13 cellular contexts compared by ENCODE assay signal in genomic region chr12:57934804-57935203, GRCh38. TPM values are rescaled to one million over a fixed set of nuclear protein-coding genes. Genes with fewer than 3 reads are reported as not detected.
DNase-seq lines count a peak whose midpoint lies in the region; ATAC-seq, FAIRE-seq and TF ChIP-seq lines count a peak whose summit lies in the region.
"Had no signal": no experiment of that assay in that cellular context is flagged by ENCODE, and none has a peak within 500 bp of the region (broad histone marks: within the 10 kb centered on the region; RNA-seq: fewer than 3 reads in every experiment).

No MANE protein-coding gene starts in this region.

- DNase-seq in T-helper 2 cell treated with Interferon-gamma antibody and Interleukin-4, amounts not matched to agents 5 μg/mL and 100 μg/mL, for 36 hours (ENCODE audit: low spot score): no peak
- DNase-seq in T-helper 2 cell: no peak
- DNase-seq in NAMALWA (ENCODE audit: low spot score): peak; percentile 46
- no peak for DNase-seq in GM12878 (ENCODE audit: low read depth, low spot score)
- DNase-seq in progenitor cell of endocrine pancreas (ENCODE audit: low spot score, unreplicated experiment): no peak
- no peak for DNase-seq in HEK293T (ENCODE audit: extremely low spot score)
- no peak for DNase-seq in activated effector memory CD4-positive, alpha-beta T cell treated with anti-CD3 and anti-CD28 coated beads, Interleukin-2, amount 50 U/mL, for 16 hours
- DNase-seq: ACHN, gastrocnemius medialis, left cardiac atrium, NCI-H226 had no signal

- H3K9ac ChIP-seq in GM12878 (ENCODE audit: control insufficient read depth, insufficient read depth, low read length): no peak overlapping the region

- WGBS in GM12878 (ENCODE audit: insufficient coverage, insufficient replicate concordance, low lambda C conversion rate, missing lambda C conversion rate): 79% methylated on average over 4 of the region's 4 CpGs

- no peak for ATAC-seq in GM12878
- ATAC-seq in HG02884 (IDR thresholded peaks at IDR 0.05; ENCODE audit: unreplicated experiment): no peak
- ATAC-seq: gastrocnemius medialis, left cardiac atrium had no signal

- peaks cover 31% of the 10 kb centered on the region for H3K4me1 Mint-ChIP-seq in T-helper 2 cell treated with Interferon-gamma antibody and Interleukin-4, amounts not matched to agents 5 μg/mL and 100 μg/mL, for 36 hours (ENCODE audit: low read depth)
- peaks cover 8% of the 10 kb centered on the region for H3K4me1 Mint-ChIP-seq in progenitor cell of endocrine pancreas (ENCODE audit: low read depth)

- TF ChIP-seq EP300 in GM12878 (IDR thresholded peaks at IDR 0.05; ENCODE audit: borderline replicate concordance in 1 of 2, control insufficient read depth in 1 of 2, low read depth in 2 of 2, low read length in 2 of 2): no peak

- SMC1A ChIA-PET in GM12878 (lab: Charles Lee; ENCODE audit: uncharacterized antibody, unreplicated experiment): interaction anchor here (1.4 to 1.5 kb wide), 2 partner anchors 21 to 31 kb away, joined by 3 to 5 read pairs; no protein-coding TSS in a partner anchor

- no peaks in the 10 kb centered on the region for H3K9me3 ChIP-seq in GM12878 (replicated peaks; ENCODE audit: control insufficient read depth, insufficient read depth, low read length)
- H3K9me3 ChIP-seq: gastrocnemius medialis had no signal

- CTCF ChIA-PET in GM12878 (lab: Yijun Ruan, JAX): interaction anchor here (0.8 kb wide), 1 partner anchor 152 kb away, joined by 3 read pairs; the partner anchor contains the start of gene TSFM
- CTCF ChIA-PET in HEK293T (lab: Yijun Ruan, JAX): interaction anchor here (0.6 kb wide), 1 partner anchor 9 kb away, joined by 4 read pairs; no protein-coding TSS in a partner anchor

- peaks cover 4% of the 10 kb centered on the region for H3K9me3 Mint-ChIP-seq in T-helper 2 cell treated with Interferon-gamma antibody and Interleukin-4, amounts not matched to agents 5 μg/mL and 100 μg/mL, for 36 hours
- no peaks in the 10 kb centered on the region for H3K9me3 Mint-ChIP-seq in progenitor cell of endocrine pancreas (ENCODE audit: low read depth)

- H3K27me3 ChIP-seq in GM12878 (replicated peaks in 1 of 2; ENCODE audit: control insufficient read depth in 2 of 2, insufficient read depth in 2 of 2, low read length in 1 of 2): no peaks in the 10 kb centered on the region
- H3K27me3 ChIP-seq: gastrocnemius medialis had no signal

- H3K4me3 Mint-ChIP-seq in T-helper 2 cell treated with Interferon-gamma antibody and Interleukin-4, amounts not matched to agents 5 μg/mL and 100 μg/mL, for 36 hours: peak overlapping the region; percentile 94
- peak overlapping the region; percentile 42 for H3K4me3 Mint-ChIP-seq in progenitor cell of endocrine pancreas (ENCODE audit: low read depth)

- H3K36me3 ChIP-seq in GM12878 (ENCODE audit: control insufficient read depth in 2 of 2, insufficient read depth in 2 of 2, low read length in 1 of 2): no peaks in the 10 kb centered on the region
- H3K36me3 ChIP-seq: gastrocnemius medialis had no signal

- intact Hi-C loops in GM12878 (cut with micrococcal nuclease; ENCODE audit: unreplicated experiment): no loop called here

- H3K4me2 ChIP-seq in GM12878 (ENCODE audit: control insufficient read depth, insufficient read depth): peak overlapping the region; percentile 68; the same call in 1 of the 2 replicates

- H4K20me1 ChIP-seq in GM12878 (ENCODE audit: control insufficient read depth, insufficient read depth): no peaks in the 10 kb centered on the region

- H2AFZ ChIP-seq in GM12878 (ENCODE audit: control insufficient read depth, low read depth, low read length): peak overlapping the region; percentile 24; the same call in 1 of the 2 replicates

- in situ Hi-C loops in GM12878 (cut with MboI): no loop called here

- POLR2A ChIA-PET in GM12878 (lab: Charles Lee): no interaction called here
- POLR2A ChIA-PET in HEK293T (lab: Yijun Ruan, JAX): no interaction called here

- peaks cover 18% of the 10 kb centered on the region for H3K36me3 Mint-ChIP-seq in T-helper 2 cell treated with Interferon-gamma antibody and Interleukin-4, amounts not matched to agents 5 μg/mL and 100 μg/mL, for 36 hours (ENCODE audit: low read depth)
- H3K36me3 Mint-ChIP-seq in progenitor cell of endocrine pancreas (ENCODE audit: insufficient read depth): peaks cover 1% of the 10 kb centered on the region

- H3K27me3 Mint-ChIP-seq in T-helper 2 cell treated with Interferon-gamma antibody and Interleukin-4, amounts not matched to agents 5 μg/mL and 100 μg/mL, for 36 hours (ENCODE audit: low read depth): no peaks in the 10 kb centered on the region
- peaks cover 17% of the 10 kb centered on the region for H3K27me3 Mint-ChIP-seq in progenitor cell of endocrine pancreas

- RAD21 ChIA-PET in GM12878 (lab: Charles Lee; ENCODE audit: unreplicated experiment): interaction anchor here (0.6 kb wide), 1 partner anchor 1178 kb away, joined by 3 read pairs; no protein-coding TSS in a partner anchor

- H3K4me1 ChIP-seq in GM12878 (ENCODE audit: control insufficient read depth, insufficient read depth, low read length): no peaks in the 10 kb centered on the region

- H3K27ac ChIP-seq in GM12878 (ENCODE audit: control insufficient read depth, insufficient read depth): no peak overlapping the region

- no peak for TF ChIP-seq CTCF in GM12878 (IDR thresholded peaks at IDR 0.05 in 2 of 3, conservative IDR thresholded peaks at IDR 0.05 in 1 of 3; ENCODE audit: control insufficient read depth in 2 of 3, extremely low read depth in 1 of 3, insufficient read depth in 1 of 3, low read depth in 3 of 3, low read length in 3 of 3)
- TF ChIP-seq CTCF in progenitor cell of endocrine pancreas (IDR thresholded peaks at IDR 0.05; ENCODE audit: unreplicated experiment): no peak

- BruUV-seq in GM12878 (replicated peaks; lab: Mats Ljungman, UMichigan): no TSS peak

- H3K79me2 ChIP-seq in GM12878 (ENCODE audit: control insufficient read depth, insufficient read depth, low read length): peaks cover 5% of the 10 kb centered on the region

- no peak for TF ChIP-seq RAD21 in GM12878 (IDR thresholded peaks at IDR 0.05; ENCODE audit: insufficient read depth, low read depth, low read length)

- peak overlapping the region; percentile 98 for H3K27ac Mint-ChIP-seq in T-helper 2 cell treated with Interferon-gamma antibody and Interleukin-4, amounts not matched to agents 5 μg/mL and 100 μg/mL, for 36 hours
- no peak overlapping the region for H3K27ac Mint-ChIP-seq in progenitor cell of endocrine pancreas

- no peak for TF ChIP-seq POLR2A in GM12878 (IDR thresholded peaks at IDR 0.05; ENCODE audit: low read depth, low read length)

- FAIRE-seq in GM12878 (lab: Jason Lieb, UNC): no peak
- FAIRE-seq: urothelium cell line had no signal

- peak overlapping the region; percentile 79; the same call in 1 of the 2 replicates for H3K4me3 ChIP-seq in GM12878

TF ChIP-seq in GM12878, 131 proteins besides CTCF, POLR2A, EP300 and RAD21 (continues in another document):
- TF ChIP-seq IRF4 (IDR thresholded peaks at IDR 0.05; ENCODE audit: low read depth, low read length) (no peak), IRF5 (IDR thresholded peaks at IDR 0.05; ENCODE audit: borderline replicate concordance) (no peak)

TF ChIP-seq in HEK293T, 16 proteins besides CTCF, POLR2A, EP300 and RAD21:
- TF ChIP-seq SP1 (IDR thresholded peaks at IDR 0.05) (no peak), FOXA1 (IDR thresholded peaks at IDR 0.05) (no peak), PKNOX1 (IDR thresholded peaks at IDR 0.05) (no peak), LEF1 (IDR thresholded peaks at IDR 0.05; ENCODE audit: borderline replicate concordance) (no peak), L3MBTL2 (conservative IDR thresholded peaks at IDR 0.05) (no peak), BHLHE40 (IDR thresholded peaks at IDR 0.05; ENCODE audit: borderline replicate concordance) (no peak), NFRKB (IDR thresholded peaks at IDR 0.05) (no peak)

RNA-seq across cellular contexts. Expression of gene ATP23, which starts 6.6 kb away (rescaled TPM):
- 4.7 and 5.1 TPM in 2 replicates for total RNA-seq in GM12878 (2013; cell fraction: nucleolus; rRNA removed)
- total RNA-seq in GM12878 (2014; rRNA removed): 20.3 and 24.3 TPM in 2 replicates
- total RNA-seq in GM12878 (2014; rRNA removed; fragmentation: Illumina TruSeq; extraction: Trizol): 11.6 and 12.0 TPM in 2 replicates
- 8.7 and 9.6 TPM in 2 replicates for total RNA-seq in GM12878 (2021)
- 6.3 TPM for polyA plus RNA-seq in GM12878 (2011; ENCODE audit: low read depth)
- polyA plus RNA-seq in GM12878 (2011; rRNA removed): 28.1 and 34.9 TPM in 2 replicates
- polyA plus RNA-seq in GM12878 (2011; cell fraction: cytosol; rRNA removed): 20.5 and 20.8 TPM in 2 replicates
- 8.0 and 8.9 TPM in 2 replicates for polyA plus RNA-seq in GM12878 (2011; cell fraction: nucleus; rRNA removed)
- 8.8 and 13.4 TPM in 2 replicates for polyA plus RNA-seq in GM12878 (2012)
- 12.8 and 15.5 TPM in 2 replicates for polyA plus RNA-seq in GM12878 (2014; fragmentation: Illumina TruSeq; extraction: Trizol)
- polyA plus RNA-seq in GM12878 (2014; fragmentation: Nextera tagmentation; extraction: Ambion mirVana): 1 to 10 TPM; 1.6 to 7.7 TPM
- polyA plus RNA-seq in GM12878 (2014; rRNA removed): 17.8 and 20.5 TPM in 2 replicates
- polyA plus RNA-seq in GM12878 (2016; fragmentation: Nextera tagmentation; extraction: Ambion mirVana): 10 to 100 TPM; 17.5 to 18.8 TPM
- polyA minus RNA-seq in GM12878 (2011; rRNA and poly(A)+ RNA removed): 7.7 and 13.5 TPM in 2 replicates
- polyA minus RNA-seq in GM12878 (2011; cell fraction: cytosol; rRNA and poly(A)+ RNA removed): 2.9 and 3.3 TPM in 2 replicates
- polyA minus RNA-seq in GM12878 (2011; cell fraction: nucleus; rRNA and poly(A)+ RNA removed): 3.9 and 5.7 TPM in 2 replicates
- 6.0 and 6.6 TPM in 2 replicates for total RNA-seq in progenitor cell of endocrine pancreas
